ENCODE assay signal across 7 cellular contexts in the genomic region with DNA sequence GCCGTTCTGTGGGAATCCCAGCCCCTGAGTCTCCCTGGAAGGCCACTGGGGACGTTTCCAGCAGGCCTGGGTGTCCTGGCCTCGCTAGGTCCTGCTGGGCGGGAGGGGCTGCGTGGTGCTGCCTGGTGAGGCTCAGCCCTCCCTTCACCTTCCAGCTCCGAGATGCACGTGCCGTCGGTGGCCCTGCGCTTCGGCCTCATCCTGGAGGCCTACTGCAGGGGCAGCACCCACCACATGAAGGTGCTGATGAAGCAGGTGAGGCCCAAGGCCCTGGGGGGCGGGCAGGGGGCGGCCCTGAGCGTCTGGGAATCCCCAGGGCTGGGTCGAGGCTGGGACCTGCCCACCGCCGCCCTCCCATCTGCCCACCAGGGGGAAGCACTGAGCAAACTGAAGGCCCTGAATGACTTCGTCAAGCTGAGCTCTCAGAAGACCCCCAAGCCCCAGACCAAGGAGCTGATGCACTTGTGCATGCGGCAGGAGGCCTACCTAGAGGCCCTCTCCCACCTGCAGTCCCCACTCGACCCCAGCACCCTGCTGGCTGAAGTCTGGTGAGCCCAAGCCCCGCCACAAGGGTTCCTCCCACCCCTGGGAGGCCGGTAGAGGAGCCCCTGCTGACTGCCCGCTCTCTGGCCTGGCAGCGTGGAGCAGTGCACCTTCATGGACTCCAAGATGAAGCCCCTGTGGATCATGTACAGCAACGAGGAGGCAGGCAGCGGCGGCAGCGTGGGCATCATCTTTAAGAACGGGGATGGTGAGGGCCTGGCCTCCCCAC.
DNase-seq lines count a peak whose midpoint lies in the region; ATAC-seq and TF ChIP-seq lines count a peak whose summit lies in the region.

No MANE protein-coding gene starts in this region.

- CTCF ChIA-PET in PC-9 (lab: Charles Lee) = interaction anchor here (0.7 kb wide), 2 partner anchors 22 to 77 kb away, joined by 3 to 7 read pairs; no protein-coding TSS in a partner anchor

- H3K36me3 ChIP-seq in PC-9 (ENCODE audit: low read depth) (no peaks in the 10 kb centered on the region), heart right ventricle (peaks cover 0 to 83% (median 19%) of the 10 kb centered on the region in 9 donors)

- peaks cover 4% of the 10 kb centered on the region; the same call in 1 of the 2 replicates for H3K4me1 ChIP-seq in PC-9 (replicated peaks; ENCODE audit: insufficient read depth)
- peaks cover 0 to 29% (median 0%) of the 10 kb centered on the region in 9 donors for H3K4me1 ChIP-seq in heart right ventricle

- H3K27ac ChIP-seq in PC-9 (no peak overlapping the region), heart right ventricle (no peak overlapping the region)

- POLR2A ChIA-PET in PC-9 (lab: Charles Lee; ENCODE audit: unreplicated experiment) = no interaction called here

- peak; percentile 37 for DNase-seq in GM19238 (ENCODE audit: insufficient read length, low spot score)
- peak in 1 of 2 experiments; percentile 19 for DNase-seq in PC-9
- peak; percentile 92 for DNase-seq in activated effector memory CD4-positive, alpha-beta T cell treated with anti-CD3 and anti-CD28 coated beads, Interleukin-2, amount 50 U/mL, for 16 hours
- DNase-seq in heart right ventricle = peak; percentile 32 to 43
- DNase-seq in stimulated activated CD4-positive, alpha-beta T cell treated with anti-CD3 and anti-CD28 coated beads, Interleukin-2, amount 100 ng/mL, for 4 hours (ENCODE audit: low read depth) = peak; percentile 65
- DNase-seq in SW480 (ENCODE audit: low spot score) = no peak

- no peaks in the 10 kb centered on the region for H4K20me1 ChIP-seq in PC-9 (ENCODE audit: insufficient read depth)

- H2AFZ ChIP-seq in PC-9 = no peak overlapping the region

- peaks cover 5% of the 10 kb centered on the region; the same call in 1 of the 2 replicates for H3F3A ChIP-seq in PC-9 (ENCODE audit: insufficient read depth, low read depth)

- TF ChIP-seq CTCF in PC-9 (conservative IDR thresholded peaks at IDR 0.05) = peak; percentile 60
- peak; percentile 40 to 79 (median 61) for TF ChIP-seq CTCF in heart right ventricle (IDR thresholded peaks at IDR 0.05)

- BruUV-seq in PC-9 (replicated peaks; lab: Mats Ljungman, UMichigan) = no TSS peak

- H3K4me2 ChIP-seq in PC-9 = no peak overlapping the region

- no peaks in the 10 kb centered on the region for H3K79me2 ChIP-seq in PC-9 (ENCODE audit: low read depth)

- no peaks in the 10 kb centered on the region for H3K9me3 ChIP-seq in PC-9 (ENCODE audit: insufficient read depth, low read depth)
- H3K9me3 ChIP-seq in heart right ventricle = peaks cover 0 to 14% (median 0%) of the 10 kb centered on the region in 11 donors

- intact Hi-C loops in PC-9 (cut with micrococcal nuclease; ENCODE audit: unreplicated experiment) (no loop called here), heart right ventricle (cut with DNase I) (loop anchor here in 8 of 10 donors (5.0 to 10.0 kb wide), 3 partner anchors 94 to 146 kb away; no protein-coding TSS in a partner anchor)

- H3K27me3 ChIP-seq in PC-9 (ENCODE audit: insufficient read depth, low read depth) (no peaks in the 10 kb centered on the region), heart right ventricle (no peaks in the 10 kb centered on the region)

- H3K4me3 ChIP-seq in PC-9 (no peak overlapping the region), heart right ventricle (no peak overlapping the region)

- ATAC-seq in heart right ventricle (peak in 2 of 8 donors; percentile 9 to 22), GM19463 (IDR thresholded peaks at IDR 0.05; ENCODE audit: unreplicated experiment) (no peak)

- WGBS in heart right ventricle, 2 donors = 70 to 75% methylated on average over 29 of the region's 29 CpGs

- H3K9me2 ChIP-seq in PC-9 (ENCODE audit: insufficient read depth) = no peaks in the 10 kb centered on the region
